ENCODE assay signal across 2 cellular contexts in genomic region chr10:77589703-77590102, GRCh38. TPM values are rescaled to one million over a fixed set of nuclear protein-coding genes. Genes with fewer than 3 reads are reported as not detected.
"Had no signal": no experiment of that assay in that cellular context is flagged by ENCODE, and none has a peak within 500 bp of the region (broad histone marks: within the 10 kb centered on the region; RNA-seq: fewer than 3 reads in every experiment).

No MANE protein-coding gene starts in this region.

RNA-seq across cellular contexts. Expression of gene KCNMA1, which starts 47.9 kb away (rescaled TPM):
- total RNA-seq: OCI-LY7, SK-MEL-5 had no signal
